Comparison of ENCODE assay signal across 8 cellular contexts in the genomic region with DNA sequence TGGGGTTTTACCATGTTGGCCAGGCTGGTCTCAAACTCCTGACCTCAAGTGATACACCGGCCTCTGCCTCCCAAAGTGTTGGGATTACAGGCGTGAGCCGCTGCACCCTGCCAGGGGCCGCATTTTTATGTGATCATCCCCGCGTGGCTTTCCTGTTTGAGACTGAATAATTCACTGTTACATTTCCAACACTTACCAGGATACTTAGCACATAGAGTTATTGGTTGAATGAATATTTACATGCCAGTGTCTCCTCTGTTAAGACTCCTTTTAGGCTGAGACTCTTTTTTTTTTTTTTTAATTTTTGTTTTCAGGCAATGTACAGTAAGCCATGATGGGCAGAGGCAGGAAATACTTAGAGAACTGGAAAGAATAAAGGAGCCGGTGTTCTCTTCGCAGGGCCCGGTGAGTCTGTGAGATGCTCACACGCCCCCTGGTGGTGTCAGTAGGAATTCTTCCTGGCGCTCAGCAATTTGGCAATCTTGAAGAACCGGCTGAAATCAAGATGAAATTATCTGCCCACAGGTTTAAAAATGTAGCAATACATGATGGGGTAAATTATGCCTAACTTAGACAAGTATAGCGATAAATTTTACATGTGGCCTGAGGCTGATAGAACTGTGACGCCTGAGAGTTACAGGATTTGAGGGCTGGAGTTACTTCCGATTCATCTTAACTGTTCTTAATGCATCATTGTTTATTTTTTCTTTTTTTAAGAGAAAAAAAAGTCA. TPM values are rescaled to one million over a fixed set of nuclear protein-coding genes. Genes with fewer than 3 reads are reported as not detected.
A peak's percentile ranks its signal among the peaks of the same experiment; 100 is the strongest.
DNase-seq lines count a peak whose midpoint lies in the region; ATAC-seq and TF ChIP-seq lines count a peak whose summit lies in the region.

No MANE protein-coding gene starts in this region.

- H3K27me3 ChIP-seq in GM06990 (replicated peaks; ENCODE audit: control insufficient read depth, insufficient read depth, low read length) (no peaks in the 10 kb centered on the region), upper lobe of right lung (no peaks in the 10 kb centered on the region)

- H3K9me3 ChIP-seq in upper lobe of right lung = no peaks in the 10 kb centered on the region

- peaks cover 4% of the 10 kb centered on the region for H3K4me1 ChIP-seq in upper lobe of right lung

- intact Hi-C loops in Right ventricle myocardium inferior (cut with DNase I) (no loop called here), upper lobe of right lung (cut with DNase I) (no loop called here)

- H3K4me3 Mint-ChIP-seq in activated naive CD8-positive, alpha-beta T cell treated with anti-CD3 and anti-CD28 coated beads for 36 hours = peak overlapping the region; percentile 40
- no peak overlapping the region for H3K4me3 Mint-ChIP-seq in progenitor cell of endocrine pancreas (ENCODE audit: low read depth)

- no peaks in the 10 kb centered on the region for H3K9me3 Mint-ChIP-seq in activated naive CD8-positive, alpha-beta T cell treated with anti-CD3 and anti-CD28 coated beads for 36 hours
- peaks cover 3% of the 10 kb centered on the region for H3K9me3 Mint-ChIP-seq in progenitor cell of endocrine pancreas (ENCODE audit: low read depth)

- H3K27ac ChIP-seq in upper lobe of right lung = no peak overlapping the region

- H3K4me3 ChIP-seq in GM06990 (replicated peaks; ENCODE audit: low read depth, low read length) = no peak overlapping the region
- no peak overlapping the region for H3K4me3 ChIP-seq in upper lobe of right lung

- peak; percentile 85 for TF ChIP-seq CTCF in GM06990 (IDR thresholded peaks at IDR 0.05; ENCODE audit: insufficient read depth, low read length, poor library complexity, severe bottlenecking)
- peak; percentile 93 for TF ChIP-seq CTCF in progenitor cell of endocrine pancreas (IDR thresholded peaks at IDR 0.05; ENCODE audit: unreplicated experiment)
- TF ChIP-seq CTCF in upper lobe of right lung (IDR thresholded peaks at IDR 0.05) = peak; percentile 95

- ATAC-seq in Right ventricle myocardium inferior = peak; percentile 76
- ATAC-seq in upper lobe of right lung = peak; percentile 99
- no peak for ATAC-seq in HG02973 (IDR thresholded peaks at IDR 0.05; ENCODE audit: unreplicated experiment)

- peak; percentile 38 for DNase-seq in GM06990 (ENCODE audit: extremely low read depth, insufficient read length)
- DNase-seq in NCI-H1105 (lab: John Stamatoyannopoulos, UW) = peak; percentile 64
- peak; percentile 51 to 68 for DNase-seq in SW 1271 (lab: John Stamatoyannopoulos, UW)
- peak; percentile 76 for DNase-seq in activated naive CD8-positive, alpha-beta T cell treated with anti-CD3 and anti-CD28 coated beads for 36 hours
- no peak for DNase-seq in Right ventricle myocardium inferior (ENCODE audit: missing footprints)
- peak; percentile 69 for DNase-seq in progenitor cell of endocrine pancreas (ENCODE audit: low spot score, unreplicated experiment)
- DNase-seq in upper lobe of right lung = peak; percentile 83

- H3K36me3 ChIP-seq in GM06990 (ENCODE audit: control insufficient read depth, insufficient read depth, low read length) (no peaks in the 10 kb centered on the region), upper lobe of right lung (no peaks in the 10 kb centered on the region)

- H3K27me3 Mint-ChIP-seq in activated naive CD8-positive, alpha-beta T cell treated with anti-CD3 and anti-CD28 coated beads for 36 hours = no peaks in the 10 kb centered on the region
- no peaks in the 10 kb centered on the region for H3K27me3 Mint-ChIP-seq in progenitor cell of endocrine pancreas

- H3K36me3 Mint-ChIP-seq in activated naive CD8-positive, alpha-beta T cell treated with anti-CD3 and anti-CD28 coated beads for 36 hours = no peaks in the 10 kb centered on the region
- no peaks in the 10 kb centered on the region for H3K36me3 Mint-ChIP-seq in progenitor cell of endocrine pancreas (ENCODE audit: insufficient read depth)

- peak overlapping the region; percentile 60 for H3K27ac Mint-ChIP-seq in activated naive CD8-positive, alpha-beta T cell treated with anti-CD3 and anti-CD28 coated beads for 36 hours
- peak overlapping the region; percentile 54 for H3K27ac Mint-ChIP-seq in progenitor cell of endocrine pancreas

- H3K4me1 Mint-ChIP-seq in activated naive CD8-positive, alpha-beta T cell treated with anti-CD3 and anti-CD28 coated beads for 36 hours = peaks cover 5% of the 10 kb centered on the region
- H3K4me1 Mint-ChIP-seq in progenitor cell of endocrine pancreas (ENCODE audit: low read depth) = peaks cover 2% of the 10 kb centered on the region

RNA-seq across cellular contexts. Expression of a gene that starts 7.6 kb away (rescaled TPM):
- total RNA-seq in activated naive CD8-positive, alpha-beta T cell treated with anti-CD3 and anti-CD28 coated beads for 36 hours = 10 to 100 TPM; 61.5 to 70.7 TPM
- 47.6 TPM for total RNA-seq in Right ventricle myocardium inferior
- total RNA-seq in progenitor cell of endocrine pancreas = 56.6 and 62.3 TPM in 2 replicates
- 74.7 TPM for total RNA-seq in upper lobe of right lung

RNA-seq across cellular contexts. Expression of a gene that starts 13.2 kb away (rescaled TPM):
- 10 to 100 TPM; 11.2 to 11.6 TPM for total RNA-seq in activated naive CD8-positive, alpha-beta T cell treated with anti-CD3 and anti-CD28 coated beads for 36 hours
- 8.0 TPM for total RNA-seq in Right ventricle myocardium inferior
- 9.5 and 10.2 TPM in 2 replicates for total RNA-seq in progenitor cell of endocrine pancreas
- total RNA-seq in upper lobe of right lung = 8.7 TPM

RNA-seq across cellular contexts. Expression of a gene that starts 54.2 kb away (rescaled TPM):
- total RNA-seq in activated naive CD8-positive, alpha-beta T cell treated with anti-CD3 and anti-CD28 coated beads for 36 hours = under 1 TPM; 0.82 to 0.93 TPM
- total RNA-seq in Right ventricle myocardium inferior (0.73 TPM), progenitor cell of endocrine pancreas (1.3 and 1.7 TPM in 2 replicates), upper lobe of right lung (10.6 TPM)
